In genomic region chr4:184473515-184474260, GRCh38 we compare ENCODE assay signal across 8 cellular contexts. TPM values are rescaled to one million over a fixed set of nuclear protein-coding genes. Genes with fewer than 3 reads are reported as not detected.
DNase-seq lines count a peak whose midpoint lies in the region; ATAC-seq, FAIRE-seq and TF ChIP-seq lines count a peak whose summit lies in the region.

No MANE protein-coding gene starts in this region.

- H3K27ac ChIP-seq in K562 (ENCODE audit: extremely low read depth, low read depth, low read length): peak overlapping the region; percentile 93
- peak overlapping the region; percentile 37 for H3K27ac ChIP-seq in iPS-18a (ENCODE audit: low read length)
- H3K27ac ChIP-seq in skeletal muscle tissue (ENCODE audit: low read depth, low read length): peak overlapping the region; percentile 96

- peak; percentile 10 for ATAC-seq in HG03460 (IDR thresholded peaks at IDR 0.05; ENCODE audit: unreplicated experiment)
- peak; percentile 8 for ATAC-seq in K562
- ATAC-seq in HG03175 (IDR thresholded peaks at IDR 0.05; ENCODE audit: unreplicated experiment): no peak
- no peak for ATAC-seq in HG02840 (IDR thresholded peaks at IDR 0.05; ENCODE audit: low FRiP score, unreplicated experiment)

- intact Hi-C loops in K562 (cut with micrococcal nuclease): loop anchor here (1.0 to 5.0 kb wide), 4 partner anchors 65 to 224 kb away; no protein-coding TSS in a partner anchor

- H3K9me1 ChIP-seq in K562 (ENCODE audit: control insufficient read depth, insufficient read depth, low read length): no peaks in the 10 kb centered on the region

- under 1% methylated on average over 23 of the region's 65 CpGs for WGBS in K562 (ENCODE audit: insufficient coverage, low coverage, missing lambda C conversion rate)

- TF ChIP-seq CTCF in GM13977 (IDR thresholded peaks at IDR 0.05; ENCODE audit: extremely low read depth, insufficient read depth, missing control alignments) (no peak), K562 (IDR thresholded peaks at IDR 0.05 in 2 of 3, conservative IDR thresholded peaks at IDR 0.05 in 1 of 3; ENCODE audit: insufficient read depth in 2 of 3, low read depth in 1 of 3, low read length in 3 of 3) (peak in 1 of 3 experiments; percentile 31; a peak in 1 of 6 replicates)

- H3K36me3 ChIP-seq in K562 (ENCODE audit: control insufficient read depth, insufficient read depth, low read length): peaks cover 9% of the 10 kb centered on the region; the same call in 1 of the 3 replicates
- H3K36me3 ChIP-seq in iPS-18a (ENCODE audit: control insufficient read depth, low read depth, low read length): no peaks in the 10 kb centered on the region
- peaks cover 0 to 6% (median 0%) of the 10 kb centered on the region in 3 donors for H3K36me3 ChIP-seq in skeletal muscle tissue (ENCODE audit: control insufficient read depth in 3 of 3, insufficient read depth in 3 of 3, low read length in 3 of 3)

- no peak for TF ChIP-seq EP300 in K562 (IDR thresholded peaks at IDR 0.05; ENCODE audit: low read length)

- peak; percentile 69 for DNase-seq in GM13977 (ENCODE audit: low spot score)
- peak in 4 of 5 experiments; percentile 20 to 83 (median 47) for DNase-seq in T-helper 2 cell
- peak in 2 of 4 experiments; percentile 51 for DNase-seq in K562 (ENCODE audit: extremely low read depth in 1 of 4, low spot score in 3 of 4)

- H3K79me2 ChIP-seq in K562 (ENCODE audit: control insufficient read depth, insufficient read depth, low read length): peaks cover 62% of the 10 kb centered on the region

- in situ Hi-C loops in GM13977 (cut with MboI; ENCODE audit: low pct_unique_long_range_greater_than_20kb, low sequenced_read_pairs, unreplicated experiment) (loop anchor here (10.0 kb wide), 1 partner anchor 61 kb away; no protein-coding TSS in a partner anchor), K562 (cut with MboI) (no loop called here)

- no peak for FAIRE-seq in K562 (lab: Jason Lieb, UNC)

- H3K4me2 ChIP-seq in K562 (ENCODE audit: insufficient read depth, low read length): peak overlapping the region; percentile 95

- H2AFZ ChIP-seq in K562 (ENCODE audit: low read depth, low read length): peak overlapping the region; percentile 91

- H4K20me1 ChIP-seq in K562 (replicated peaks; ENCODE audit: control insufficient read depth, insufficient read depth, low read length): 0 out of 2 replicates have a peak, but pooled peaks cover 3% of the 10 kb centered on the region

- POLR2A ChIA-PET in K562 (lab: Yijun Ruan, JAX): interaction anchor here (0.7 to 1.6 kb wide), 6 partner anchors 10 to 112 kb away, joined by 3 to 5 read pairs (median 4); no protein-coding TSS in a partner anchor

- H3K4me3 ChIP-seq in K562: peak overlapping the region; percentile 92
- H3K4me3 ChIP-seq in iPS-18a (ENCODE audit: low read length): peak overlapping the region; percentile 91
- H3K4me3 ChIP-seq in skeletal muscle tissue (ENCODE audit: low read length in 3 of 3): peak overlapping the region; percentile 92 to 99 (median 97)

- H3K9ac ChIP-seq in K562 (ENCODE audit: insufficient read depth in 1 of 2, low read depth in 2 of 2, low read length in 2 of 2): peak overlapping the region; percentile 82 to 95
- H3K9ac ChIP-seq in iPS-18a (ENCODE audit: low read length): peak overlapping the region; percentile 71
- H3K9ac ChIP-seq in skeletal muscle tissue (ENCODE audit: low read depth in 1 of 3, low read length in 3 of 3): peak overlapping the region; percentile 95 to 100 (median 97)

- no peak for TF ChIP-seq POLR2A in K562 (conservative IDR thresholded peaks at IDR 0.05)

- no peaks in the 10 kb centered on the region for H3K27me3 ChIP-seq in K562 (ENCODE audit: control insufficient read depth in 2 of 2, insufficient read depth in 2 of 2, low read length in 2 of 2)
- H3K27me3 ChIP-seq in iPS-18a (ENCODE audit: control insufficient read depth, insufficient read depth, low read length): no peaks in the 10 kb centered on the region
- no peaks in the 10 kb centered on the region for H3K27me3 ChIP-seq in skeletal muscle tissue (ENCODE audit: control insufficient read depth in 3 of 3, insufficient read depth in 3 of 3, low read length in 3 of 3)

- BruUV-seq in K562 (replicated peaks; lab: Mats Ljungman, UMichigan): TSS peak; percentile 66

- TF ChIP-seq RAD21 in K562 (CRISPR knock-in tag; conservative IDR thresholded peaks at IDR 0.05 in 1 of 2, IDR thresholded peaks at IDR 0.05 in 1 of 2): no peak

- no peaks in the 10 kb centered on the region for H3K9me3 ChIP-seq in K562 (replicated peaks; ENCODE audit: control insufficient read depth, insufficient read depth, low read depth, low read length)
- H3K9me3 ChIP-seq in iPS-18a (ENCODE audit: control insufficient read depth, low read depth, low read length): no peaks in the 10 kb centered on the region
- H3K9me3 ChIP-seq in skeletal muscle tissue (ENCODE audit: control insufficient read depth in 3 of 3, low read length in 3 of 3): no peaks in the 10 kb centered on the region

- H3K4me1 ChIP-seq in K562 (replicated peaks in 1 of 2; ENCODE audit: control insufficient read depth in 2 of 2, insufficient read depth in 2 of 2, low read length in 2 of 2) (peaks cover 21 to 23% of the 10 kb centered on the region in 2 experiments), iPS-18a (ENCODE audit: control insufficient read depth, low read depth, low read length) (peaks cover 12% of the 10 kb centered on the region), skeletal muscle tissue (ENCODE audit: control insufficient read depth in 3 of 3, insufficient read depth in 3 of 3, low read length in 3 of 3) (peaks cover 46 to 67% (median 52%) of the 10 kb centered on the region in 3 donors)

- CTCF ChIA-PET in K562 (lab: Yijun Ruan, JAX; ENCODE audit: low intra/inter-chr PET ratio): no interaction called here

TF ChIP-seq in K562, 482 proteins besides CTCF, POLR2A, EP300 and RAD21 (continues in another document):
- TF ChIP-seq MTA1 (IDR thresholded peaks at IDR 0.05; ENCODE audit: borderline replicate concordance) (no peak), SP1 (CRISPR knock-in tag; IDR thresholded peaks at IDR 0.05) (0 out of 2 replicates have a peak, but pooled peaks have one; percentile 23), CTCFL (IDR thresholded peaks at IDR 0.05; ENCODE audit: borderline replicate concordance, insufficient read depth, low read depth, low read length, poor library complexity, severe bottlenecking) (peak; percentile 24), TFAM (CRISPR knock-in tag; conservative IDR thresholded peaks at IDR 0.05) (no peak), UBTF (IDR thresholded peaks at IDR 0.05; ENCODE audit: borderline replicate concordance in 1 of 2, low read depth in 2 of 2, low read length in 2 of 2) (0 out of 4 replicates have a peak, but pooled peaks have one; percentile 12 to 42), ZNF263 (CRISPR knock-in tag; IDR thresholded peaks at IDR 0.05; ENCODE audit: borderline replicate concordance) (peak; percentile 98), U2AF1 (optimal IDR thresholded peaks at IDR 0.05; ENCODE audit: low read depth, low read length) (no peak)

RNA-seq across cellular contexts. Expression of gene IRF2, which starts 0.7 kb away (rescaled TPM):
- 15.6 and 19.2 TPM in 2 replicates for total RNA-seq in K562 (2011; cell fraction: chromatin; rRNA removed; ENCODE audit: low replicate concordance)
- 10.3 and 10.7 TPM in 2 replicates for total RNA-seq in K562 (2011; cell fraction: nucleolus; rRNA removed)
- 10.5 and 12.5 TPM in 2 replicates for total RNA-seq in K562 (2011; cell fraction: nucleoplasm; rRNA removed)
- total RNA-seq in K562 (2014; rRNA removed) (7.1 and 8.2 TPM in 2 replicates), K562 (2014; rRNA removed; fragmentation: Illumina TruSeq; extraction: Trizol) (12.0 TPM in 2 replicates), K562 (2015; rRNA removed; fragmentation: Illumina TruSeq; extraction: Trizol) (9.9 and 10.2 TPM in 2 replicates), K562 (2021) (11.3 and 11.9 TPM in 2 replicates), skeletal muscle tissue (18.8 TPM)
- polyA plus RNA-seq in K562 (2011; rRNA removed) (11.3 and 15.3 TPM in 2 replicates), K562 (2014; fragmentation: Illumina TruSeq; extraction: Trizol) (12.2 and 14.5 TPM in 2 replicates), K562 (2014; fragmentation: Nextera tagmentation; extraction: Ambion mirVana) (10 to 100 TPM in 1 of 2 experiments, 1 to 10 TPM in 1; 8.8 to 17.1 TPM), K562 (2014; rRNA removed) (8.4 and 9.4 TPM in 2 replicates)
- 11.6 and 13.5 TPM in 2 replicates for polyA plus RNA-seq in K562 (2011; cell fraction: cytosol; rRNA removed)
- polyA plus RNA-seq in K562 (2011; cell fraction: nucleus; rRNA removed): 9.3 and 12.3 TPM in 2 replicates
- polyA plus RNA-seq in K562 (2012): 10.6 and 13.8 TPM in 2 replicates
- 18.1 and 18.7 TPM in 2 replicates for polyA minus RNA-seq in K562 (2011; rRNA and poly(A)+ RNA removed)
- 8.7 and 10.5 TPM in 2 replicates for polyA minus RNA-seq in K562 (2011; cell fraction: cytosol; rRNA and poly(A)+ RNA removed)
- polyA minus RNA-seq in K562 (2011; cell fraction: nucleus; rRNA and poly(A)+ RNA removed): 7.4 and 19.0 TPM in 2 replicates

Comparison
In these comparisons a context has a peak if more than half of its experiments do, and no peak if none do; other contexts are left out.
1. ATAC-seq: peak in HG03460 (single experiment) and K562 (single experiment); none in HG03175 (single experiment) and HG02840 (single experiment).
2. H3K27ac ChIP-seq: peak in every context shown above with its lines; median percentile 96 in skeletal muscle tissue; 93 in K562; 37 in iPS-18a.
3. Peak in every context shown above with its lines, with median percentiles within 50 percentile points of each other: H3K4me3 ChIP-seq and H3K9ac ChIP-seq.